Comparison of ENCODE assay signal across 20 cellular contexts in the genomic region with DNA sequence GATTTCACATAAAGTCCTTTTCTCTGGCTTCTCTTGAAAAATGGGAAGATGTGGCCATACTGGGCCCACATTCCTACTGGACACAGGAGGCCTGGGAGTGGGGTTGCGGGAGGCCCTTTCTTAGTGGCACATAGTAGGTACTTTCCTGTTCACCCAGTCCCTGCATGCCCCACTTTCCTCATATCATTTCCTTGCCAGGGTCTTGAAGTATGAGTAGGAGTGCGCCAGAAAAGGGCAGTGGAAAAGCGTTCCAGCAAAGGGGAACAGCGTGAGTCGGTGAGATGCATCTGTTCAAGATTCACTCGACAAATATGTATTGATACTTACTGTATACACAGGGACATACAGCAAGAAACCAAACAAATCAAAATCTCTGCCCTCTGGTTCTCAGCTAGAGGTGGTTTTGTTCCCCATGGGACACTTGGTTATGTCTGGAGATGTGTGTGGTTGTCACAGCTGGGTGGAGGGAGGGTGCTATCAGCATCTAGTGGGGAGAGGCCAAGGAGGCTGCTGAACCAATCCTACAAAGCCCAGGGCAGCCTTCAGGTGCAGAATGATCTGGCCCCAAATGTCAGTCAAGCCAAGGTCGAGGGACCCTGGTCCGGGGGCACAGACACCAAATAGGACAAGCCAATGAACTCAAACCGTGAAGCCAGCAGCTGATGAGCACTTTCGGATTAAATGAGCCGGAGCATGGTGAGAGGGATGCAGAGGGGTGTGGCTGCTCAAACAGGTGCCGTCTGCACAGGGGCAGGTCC.
A peak's percentile ranks its signal among the peaks of the same experiment; 100 is the strongest.
DNase-seq lines count a peak whose midpoint lies in the region; ATAC-seq and TF ChIP-seq lines count a peak whose summit lies in the region.
"Had no signal": no experiment of that assay in that cellular context is flagged by ENCODE, and none has a peak within 500 bp of the region (broad histone marks: within the 10 kb centered on the region; RNA-seq: fewer than 3 reads in every experiment).

No MANE protein-coding gene starts in this region.

- H3K27me3 Mint-ChIP-seq in activated CD8-positive, alpha-beta T cell treated with anti-CD3 and anti-CD28 coated beads for 36 hours = peaks cover 9% of the 10 kb centered on the region
- H3K27me3 Mint-ChIP-seq in activated CD8-positive, alpha-beta T cell treated with anti-CD3 and anti-CD28 coated beads, Interleukin-2, amount 10 ng/mL, durations not matched to agents 7 days and 5 days (ENCODE audit: low read depth) = no peaks in the 10 kb centered on the region
- H3K27me3 Mint-ChIP-seq: activated CD4-positive, alpha-beta memory T cell treated with anti-CD3 and anti-CD28 coated beads for 36 hours; activated T-cell treated with anti-CD3 and anti-CD28 coated beads, Interleukin-2, amount 50 U/mL, for 24 hours; CD4-positive, alpha-beta T cell had no signal

- H3K36me3 Mint-ChIP-seq in activated CD8-positive, alpha-beta T cell treated with anti-CD3 and anti-CD28 coated beads for 36 hours (ENCODE audit: low read depth) = no peaks in the 10 kb centered on the region
- no peaks in the 10 kb centered on the region for H3K36me3 Mint-ChIP-seq in activated CD8-positive, alpha-beta T cell treated with anti-CD3 and anti-CD28 coated beads, Interleukin-2, amount 10 ng/mL, durations not matched to agents 7 days and 5 days (ENCODE audit: low read depth)
- H3K36me3 Mint-ChIP-seq: activated CD4-positive, alpha-beta memory T cell treated with anti-CD3 and anti-CD28 coated beads for 36 hours; activated naive CD4-positive, alpha-beta T cell treated with anti-CD3 and anti-CD28 coated beads, Interleukin-2, amount 50 U/mL, for 72 hours had no signal

- ATAC-seq in activated CD8-positive, alpha-beta T cell treated with anti-CD3 and anti-CD28 coated beads for 36 hours = no peak
- ATAC-seq in activated CD8-positive, alpha-beta T cell treated with anti-CD3 and anti-CD28 coated beads, Interleukin-2, amount 10 ng/mL, durations not matched to agents 7 days and 5 days = no peak
- ATAC-seq in mucosa of descending colon = peak; percentile 14
- ATAC-seq: activated naive CD4-positive, alpha-beta T cell treated with anti-CD3 and anti-CD28 coated beads, Interleukin-2, amount 50 U/mL, for 72 hours; body of pancreas; left lung had no signal

- H3K4me3 Mint-ChIP-seq in activated CD8-positive, alpha-beta T cell treated with anti-CD3 and anti-CD28 coated beads for 36 hours = no peak overlapping the region
- no peak overlapping the region for H3K4me3 Mint-ChIP-seq in activated CD8-positive, alpha-beta T cell treated with anti-CD3 and anti-CD28 coated beads, Interleukin-2, amount 10 ng/mL, durations not matched to agents 7 days and 5 days
- H3K4me3 Mint-ChIP-seq: activated CD4-positive, alpha-beta memory T cell treated with anti-CD3 and anti-CD28 coated beads for 36 hours; activated T-cell treated with anti-CD3 and anti-CD28 coated beads, Interleukin-2, amount 50 U/mL, for 24 hours; CD4-positive, alpha-beta T cell had no signal

- H3K4me1 Mint-ChIP-seq in activated CD8-positive, alpha-beta T cell treated with anti-CD3 and anti-CD28 coated beads for 36 hours (ENCODE audit: low read depth) = peaks cover 46% of the 10 kb centered on the region
- H3K4me1 Mint-ChIP-seq in activated CD8-positive, alpha-beta T cell treated with anti-CD3 and anti-CD28 coated beads, Interleukin-2, amount 10 ng/mL, durations not matched to agents 7 days and 5 days (ENCODE audit: low read depth) = peaks cover 85% of the 10 kb centered on the region

- H3K4me1 ChIP-seq in mucosa of descending colon (ENCODE audit: low read depth) = peaks cover 11% of the 10 kb centered on the region

- POLR2A ChIA-PET in activated CD8-positive, alpha-beta T cell treated with anti-CD3 and anti-CD28 coated beads for 36 hours (lab: Charles Lee) = interaction anchor here (0.8 kb wide), 1 partner anchor 151 kb away, joined by 3 read pairs; no protein-coding TSS in a partner anchor
- POLR2A ChIA-PET in activated CD8-positive, alpha-beta T cell treated with anti-CD3 and anti-CD28 coated beads, Interleukin-2, amount 10 ng/mL, durations not matched to agents 7 days and 5 days (lab: Charles Lee) = no interaction called here

- H3K27ac Mint-ChIP-seq in activated CD8-positive, alpha-beta T cell treated with anti-CD3 and anti-CD28 coated beads for 36 hours = peak overlapping the region; percentile 38
- H3K27ac Mint-ChIP-seq in activated CD8-positive, alpha-beta T cell treated with anti-CD3 and anti-CD28 coated beads, Interleukin-2, amount 10 ng/mL, durations not matched to agents 7 days and 5 days = no peak overlapping the region
- H3K27ac Mint-ChIP-seq: activated T-cell treated with anti-CD3 and anti-CD28 coated beads, Interleukin-2, amount 50 U/mL, for 24 hours; CD4-positive, alpha-beta T cell had no signal

- H3K9me3 Mint-ChIP-seq in activated CD8-positive, alpha-beta T cell treated with anti-CD3 and anti-CD28 coated beads for 36 hours = no peaks in the 10 kb centered on the region
- H3K9me3 Mint-ChIP-seq in activated CD8-positive, alpha-beta T cell treated with anti-CD3 and anti-CD28 coated beads, Interleukin-2, amount 10 ng/mL, durations not matched to agents 7 days and 5 days (ENCODE audit: insufficient read depth) = no peaks in the 10 kb centered on the region
- H3K9me3 Mint-ChIP-seq: activated CD4-positive, alpha-beta memory T cell treated with anti-CD3 and anti-CD28 coated beads for 36 hours; activated naive CD4-positive, alpha-beta T cell treated with anti-CD3 and anti-CD28 coated beads, Interleukin-2, amount 50 U/mL, for 72 hours; activated T-cell treated with anti-CD3 and anti-CD28 coated beads, Interleukin-2, amount 50 U/mL, for 24 hours; CD4-positive, alpha-beta T cell had no signal

- TF ChIP-seq CTCF in activated CD8-positive, alpha-beta T cell treated with anti-CD3 and anti-CD28 coated beads for 36 hours (IDR thresholded peaks at IDR 0.05) = no peak
- TF ChIP-seq CTCF in GM12865 (IDR thresholded peaks at IDR 0.05; ENCODE audit: insufficient read depth, low read depth, low read length, missing control alignments) = no peak
- no peak for TF ChIP-seq CTCF in mucosa of descending colon (IDR thresholded peaks at IDR 0.05)

- intact Hi-C loops in activated CD8-positive, alpha-beta T cell treated with anti-CD3 and anti-CD28 coated beads for 36 hours (cut with micrococcal nuclease) = loop anchor here (5.0 kb wide), 1 partner anchor 150 kb away; a partner anchor contains a TSS
- intact Hi-C loops in mucosa of descending colon (cut with DNase I, micrococcal nuclease) = no loop called here

- no peaks in the 10 kb centered on the region for H3K36me3 ChIP-seq in mucosa of descending colon (ENCODE audit: low read depth)
- H3K36me3 ChIP-seq: left lung, right atrium auricular region had no signal

- CTCF ChIA-PET in activated CD8-positive, alpha-beta T cell treated with anti-CD3 and anti-CD28 coated beads for 36 hours (lab: Charles Lee) = no interaction called here
- CTCF ChIA-PET in activated CD8-positive, alpha-beta T cell treated with anti-CD3 and anti-CD28 coated beads, Interleukin-2, amount 10 ng/mL, durations not matched to agents 7 days and 5 days (lab: Charles Lee) = no interaction called here

- no peak for DNase-seq in activated CD8-positive, alpha-beta T cell treated with anti-CD3 and anti-CD28 coated beads for 36 hours
- no peak for DNase-seq in activated CD8-positive, alpha-beta T cell treated with anti-CD3 and anti-CD28 coated beads, Interleukin-2, amount 10 ng/mL, durations not matched to agents 7 days and 5 days
- DNase-seq in GM12865 (ENCODE audit: low read depth) (peak; percentile 64), NCI-H345 (lab: John Stamatoyannopoulos, UW) (peak; percentile 97), mucosa of descending colon (no peak), KG1 (lab: John Stamatoyannopoulos, UW) (no peak), HT-29 (ENCODE audit: low spot score) (no peak), dedifferentiated amniotic fluid mesenchymal stem cell (ENCODE audit: extremely low spot score) (no peak)
- DNase-seq: activated CD4-positive, alpha-beta memory T cell treated with anti-CD3 and anti-CD28 coated beads for 36 hours; activated T-cell treated with anti-CD3 and anti-CD28 coated beads, Interleukin-2, amount 50 U/mL, for 24 hours; body of pancreas; CD4-positive, alpha-beta T cell; cortex of kidney; head of caudate nucleus; left lung; NCI-H1105 treated with DMSO at 0.1 percent for 48 hours; NCI-H446 treated with DMSO at 0.1 percent for 48 hours; stimulated activated CD4-positive, alpha-beta T cell treated with anti-CD3 and anti-CD28 coated beads, Interleukin-15, amount 100 ng/mL, for 24 hours had no signal

- no peaks in the 10 kb centered on the region for H3K9me3 ChIP-seq in mucosa of descending colon
- H3K9me3 ChIP-seq: body of pancreas, left lung, right atrium auricular region had no signal

- H3K4me3 ChIP-seq in GM12865 (ENCODE audit: low read depth, low read length) (no peak overlapping the region), mucosa of descending colon (no peak overlapping the region)
- H3K4me3 ChIP-seq: body of pancreas, left lung, right atrium auricular region had no signal

Comparison
In these comparisons a context has a peak if more than half of its experiments do, and no peak if none do; other contexts are left out.
1. DNase-seq: peak in GM12865 (single experiment) and NCI-H345 (single experiment); none in activated CD8-positive, alpha-beta T cell treated with anti-CD3 and anti-CD28 coated beads for 36 hours (single experiment), activated CD8-positive, alpha-beta T cell treated with anti-CD3 and anti-CD28 coated beads, Interleukin-2, amount 10 ng/mL, durations not matched to agents 7 days and 5 days (single experiment), mucosa of descending colon (0 of 3), KG1 (single experiment), HT-29 (single experiment) and dedifferentiated amniotic fluid mesenchymal stem cell (single experiment).